Comparison of ENCODE assay signal across 1 cellular context in the genomic region with DNA sequence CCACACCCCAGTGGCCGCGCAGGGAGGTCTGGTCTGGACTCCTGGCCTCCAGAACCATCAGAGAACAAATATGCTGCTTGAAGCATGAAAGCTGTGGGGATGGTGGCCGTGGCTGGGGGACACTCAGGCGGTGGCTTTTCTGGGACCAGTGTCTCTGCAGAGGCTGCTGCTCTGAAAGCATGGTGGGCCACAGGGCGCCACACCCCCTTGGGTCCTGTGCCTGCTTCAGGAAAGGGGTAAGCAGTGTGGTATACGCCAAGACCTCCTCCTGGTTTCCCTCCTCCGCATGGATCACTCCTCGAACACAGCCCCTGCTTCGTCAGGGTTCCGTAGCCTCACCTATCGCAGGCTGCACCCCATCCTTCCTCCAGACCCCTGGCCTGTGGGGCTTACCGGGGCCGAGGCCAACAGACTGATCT.
TF ChIP-seq lines count a peak whose summit lies in the region.

No MANE protein-coding gene starts in this region.

TF ChIP-seq in SK-N-SH treated with all-trans-retinoic acid at 6 μM for 48 hours, 23 proteins besides CTCF, POLR2A, EP300 and RAD21 (continued from another document):
- TF ChIP-seq, protein P1, sequence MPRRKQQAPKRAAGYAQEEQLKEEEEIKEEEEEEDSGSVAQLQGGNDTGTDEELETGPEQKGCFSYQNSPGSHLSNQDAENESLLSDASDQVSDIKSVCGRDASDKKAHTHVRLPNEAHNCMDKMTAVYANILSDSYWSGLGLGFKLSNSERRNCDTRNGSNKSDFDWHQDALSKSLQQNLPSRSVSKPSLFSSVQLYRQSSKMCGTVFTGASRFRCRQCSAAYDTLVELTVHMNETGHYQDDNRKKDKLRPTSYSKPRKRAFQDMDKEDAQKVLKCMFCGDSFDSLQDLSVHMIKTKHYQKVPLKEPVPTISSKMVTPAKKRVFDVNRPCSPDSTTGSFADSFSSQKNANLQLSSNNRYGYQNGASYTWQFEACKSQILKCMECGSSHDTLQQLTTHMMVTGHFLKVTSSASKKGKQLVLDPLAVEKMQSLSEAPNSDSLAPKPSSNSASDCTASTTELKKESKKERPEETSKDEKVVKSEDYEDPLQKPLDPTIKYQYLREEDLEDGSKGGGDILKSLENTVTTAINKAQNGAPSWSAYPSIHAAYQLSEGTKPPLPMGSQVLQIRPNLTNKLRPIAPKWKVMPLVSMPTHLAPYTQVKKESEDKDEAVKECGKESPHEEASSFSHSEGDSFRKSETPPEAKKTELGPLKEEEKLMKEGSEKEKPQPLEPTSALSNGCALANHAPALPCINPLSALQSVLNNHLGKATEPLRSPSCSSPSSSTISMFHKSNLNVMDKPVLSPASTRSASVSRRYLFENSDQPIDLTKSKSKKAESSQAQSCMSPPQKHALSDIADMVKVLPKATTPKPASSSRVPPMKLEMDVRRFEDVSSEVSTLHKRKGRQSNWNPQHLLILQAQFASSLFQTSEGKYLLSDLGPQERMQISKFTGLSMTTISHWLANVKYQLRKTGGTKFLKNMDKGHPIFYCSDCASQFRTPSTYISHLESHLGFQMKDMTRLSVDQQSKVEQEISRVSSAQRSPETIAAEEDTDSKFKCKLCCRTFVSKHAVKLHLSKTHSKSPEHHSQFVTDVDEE (CRISPR knock-in tag; IDR thresholded peaks at IDR 0.05), result no peak
- TF ChIP-seq ZC3H10 (CRISPR knock-in tag; IDR thresholded peaks at IDR 0.05) (no peak), TOX (CRISPR knock-in tag; IDR thresholded peaks at IDR 0.05; ENCODE audit: borderline replicate concordance) (no peak), PPARA (CRISPR knock-in tag; IDR thresholded peaks at IDR 0.05; ENCODE audit: borderline replicate concordance) (no peak), ZNF565 (CRISPR knock-in tag; conservative IDR thresholded peaks at IDR 0.05; ENCODE audit: low read depth) (no peak), ESRRG (CRISPR knock-in tag; IDR thresholded peaks at IDR 0.05) (no peak), ZNF8 (CRISPR knock-in tag; IDR thresholded peaks at IDR 0.05) (no peak), ZFP3 (CRISPR knock-in tag; IDR thresholded peaks at IDR 0.05) (no peak), GLIS3 (CRISPR knock-in tag; IDR thresholded peaks at IDR 0.05) (no peak), SNAI2 (CRISPR knock-in tag; IDR thresholded peaks at IDR 0.05) (no peak), ZNF70 (CRISPR knock-in tag; IDR thresholded peaks at IDR 0.05) (no peak)
- TF ChIP-seq, protein P2, sequence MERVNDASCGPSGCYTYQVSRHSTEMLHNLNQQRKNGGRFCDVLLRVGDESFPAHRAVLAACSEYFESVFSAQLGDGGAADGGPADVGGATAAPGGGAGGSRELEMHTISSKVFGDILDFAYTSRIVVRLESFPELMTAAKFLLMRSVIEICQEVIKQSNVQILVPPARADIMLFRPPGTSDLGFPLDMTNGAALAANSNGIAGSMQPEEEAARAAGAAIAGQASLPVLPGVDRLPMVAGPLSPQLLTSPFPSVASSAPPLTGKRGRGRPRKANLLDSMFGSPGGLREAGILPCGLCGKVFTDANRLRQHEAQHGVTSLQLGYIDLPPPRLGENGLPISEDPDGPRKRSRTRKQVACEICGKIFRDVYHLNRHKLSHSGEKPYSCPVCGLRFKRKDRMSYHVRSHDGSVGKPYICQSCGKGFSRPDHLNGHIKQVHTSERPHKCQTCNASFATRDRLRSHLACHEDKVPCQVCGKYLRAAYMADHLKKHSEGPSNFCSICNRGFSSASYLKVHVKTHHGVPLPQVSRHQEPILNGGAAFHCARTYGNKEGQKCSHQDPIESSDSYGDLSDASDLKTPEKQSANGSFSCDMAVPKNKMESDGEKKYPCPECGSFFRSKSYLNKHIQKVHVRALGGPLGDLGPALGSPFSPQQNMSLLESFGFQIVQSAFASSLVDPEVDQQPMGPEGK (CRISPR knock-in tag; IDR thresholded peaks at IDR 0.05; ENCODE audit: borderline replicate concordance), result no peak
- TF ChIP-seq, protein P3, sequence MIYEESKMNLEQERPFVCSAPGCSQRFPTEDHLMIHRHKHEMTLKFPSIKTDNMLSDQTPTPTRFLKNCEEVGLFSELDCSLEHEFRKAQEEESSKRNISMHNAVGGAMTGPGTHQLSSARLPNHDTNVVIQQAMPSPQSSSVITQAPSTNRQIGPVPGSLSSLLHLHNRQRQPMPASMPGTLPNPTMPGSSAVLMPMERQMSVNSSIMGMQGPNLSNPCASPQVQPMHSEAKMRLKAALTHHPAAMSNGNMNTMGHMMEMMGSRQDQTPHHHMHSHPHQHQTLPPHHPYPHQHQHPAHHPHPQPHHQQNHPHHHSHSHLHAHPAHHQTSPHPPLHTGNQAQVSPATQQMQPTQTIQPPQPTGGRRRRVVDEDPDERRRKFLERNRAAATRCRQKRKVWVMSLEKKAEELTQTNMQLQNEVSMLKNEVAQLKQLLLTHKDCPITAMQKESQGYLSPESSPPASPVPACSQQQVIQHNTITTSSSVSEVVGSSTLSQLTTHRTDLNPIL (CRISPR knock-in tag; IDR thresholded peaks at IDR 0.05; ENCODE audit: low read depth), result no peak
